In genomic region chr1:102550729-102551384, GRCh38 we compare ENCODE assay signal across 8 cellular contexts.
DNase-seq lines count a peak whose midpoint lies in the region; ATAC-seq and TF ChIP-seq lines count a peak whose summit lies in the region.

No MANE protein-coding gene starts in this region.

- no peaks in the 10 kb centered on the region for H3K36me3 Mint-ChIP-seq in activated CD4-positive, alpha-beta T cell treated with anti-CD3 and anti-CD28 coated beads, Interleukin-2, amount 10 ng/mL, durations not matched to agents 24 days and 14 days (ENCODE audit: low read depth)

- H3K9me3 ChIP-seq in heart right ventricle: peaks cover 0 to 44% (median 0%) of the 10 kb centered on the region in 11 donors

- ATAC-seq in HG03196 (IDR thresholded peaks at IDR 0.05; ENCODE audit: unreplicated experiment): no peak
- ATAC-seq in heart right ventricle: no peak

- WGBS in heart right ventricle, 2 donors: 68 to 70% methylated on average over 2 of the region's 2 CpGs

- peaks cover 6% of the 10 kb centered on the region for H3K9me3 Mint-ChIP-seq in activated CD4-positive, alpha-beta T cell treated with anti-CD3 and anti-CD28 coated beads, Interleukin-2, amount 10 ng/mL, durations not matched to agents 24 days and 14 days

- no peaks in the 10 kb centered on the region for H3K4me1 Mint-ChIP-seq in activated CD4-positive, alpha-beta T cell treated with anti-CD3 and anti-CD28 coated beads, Interleukin-2, amount 10 ng/mL, durations not matched to agents 24 days and 14 days

- no peak overlapping the region for H3K27ac ChIP-seq in heart right ventricle

- no peak overlapping the region for H3K27ac Mint-ChIP-seq in activated CD4-positive, alpha-beta T cell treated with anti-CD3 and anti-CD28 coated beads, Interleukin-2, amount 10 ng/mL, durations not matched to agents 24 days and 14 days

- H3K4me1 ChIP-seq in heart right ventricle: no peaks in the 10 kb centered on the region

- intact Hi-C loops in activated CD4-positive, alpha-beta T cell treated with anti-CD3 and anti-CD28 coated beads, Interleukin-2, amount 10 ng/mL, durations not matched to agents 24 days and 14 days (cut with micrococcal nuclease): no loop called here
- intact Hi-C loops in heart right ventricle (cut with DNase I): no loop called here

- H3K36me3 ChIP-seq in heart right ventricle: no peaks in the 10 kb centered on the region

- in situ Hi-C loops in astrocyte of the spinal cord (cut with HindIII; ENCODE audit: low sequenced_read_pairs): no loop called here

- H3K4me3 ChIP-seq in Jurkat, Clone E6-1 (ENCODE audit: low read length): no peak overlapping the region
- H3K4me3 ChIP-seq in astrocyte of the spinal cord (ENCODE audit: low read depth, low read length) (no peak overlapping the region), retinal pigment epithelial cell (ENCODE audit: low read length) (no peak overlapping the region), heart right ventricle (no peak overlapping the region)

- no peaks in the 10 kb centered on the region for H3K27me3 Mint-ChIP-seq in activated CD4-positive, alpha-beta T cell treated with anti-CD3 and anti-CD28 coated beads, Interleukin-2, amount 10 ng/mL, durations not matched to agents 24 days and 14 days

- TF ChIP-seq CTCF in astrocyte of the spinal cord (IDR thresholded peaks at IDR 0.05; ENCODE audit: low read depth, low read length) (peak; percentile 44), retinal pigment epithelial cell (conservative IDR thresholded peaks at IDR 0.05; ENCODE audit: low read depth, low read length) (peak; percentile 61), heart right ventricle (IDR thresholded peaks at IDR 0.05) (no peak)

- no peaks in the 10 kb centered on the region for H3K27me3 ChIP-seq in heart right ventricle

- H3K4me3 Mint-ChIP-seq in activated CD4-positive, alpha-beta T cell treated with anti-CD3 and anti-CD28 coated beads, Interleukin-2, amount 10 ng/mL, durations not matched to agents 24 days and 14 days: no peak overlapping the region

- DNase-seq in activated CD4-positive, alpha-beta T cell treated with anti-CD3 and anti-CD28 coated beads, Interleukin-2, amount 10 ng/mL, durations not matched to agents 24 days and 14 days: peak; percentile 57
- DNase-seq in activated CD4-positive, alpha-beta T cell treated with anti-CD3 and anti-CD28 coated beads for 1 hour: no peak
- DNase-seq in Jurkat, Clone E6-1 (ENCODE audit: low read depth, low spot score): peak; percentile 46
- DNase-seq in astrocyte of the spinal cord (ENCODE audit: low read depth, low spot score) (peak; percentile 1), retinal pigment epithelial cell (ENCODE audit: low read depth) (no peak), heart right ventricle (no peak), COLO829 (ENCODE audit: low spot score) (no peak)

Comparison
In these comparisons a context has a peak if more than half of its experiments do, and no peak if none do; other contexts are left out.
1. DNase-seq: peak in activated CD4-positive, alpha-beta T cell treated with anti-CD3 and anti-CD28 coated beads, Interleukin-2, amount 10 ng/mL, durations not matched to agents 24 days and 14 days (single experiment), Jurkat, Clone E6-1 (single experiment) and astrocyte of the spinal cord (single experiment); none in activated CD4-positive, alpha-beta T cell treated with anti-CD3 and anti-CD28 coated beads for 1 hour (single experiment), retinal pigment epithelial cell (single experiment), heart right ventricle (0 of 2) and COLO829 (single experiment).
2. CTCF ChIP-seq: peak in astrocyte of the spinal cord (single experiment) and retinal pigment epithelial cell (single experiment); none in heart right ventricle (0 of 9).